ENCODE assay signal across 1 cellular context in genomic region chr6:36724514-36725385, GRCh38.
TF ChIP-seq lines count a peak whose summit lies in the region.

No MANE protein-coding gene starts in this region.

TF ChIP-seq in HepG2, 621 proteins besides CTCF, POLR2A, EP300 and RAD21 (continued from another document and continues in another):
- TF ChIP-seq ZKSCAN5 (CRISPR knock-in tag; IDR thresholded peaks at IDR 0.05) (no peak), MAFG (CRISPR knock-in tag; IDR thresholded peaks at IDR 0.05) (no peak), ZNF556 (CRISPR knock-in tag; IDR thresholded peaks at IDR 0.05; ENCODE audit: borderline replicate concordance) (no peak), ZNF501 (CRISPR knock-in tag; IDR thresholded peaks at IDR 0.05) (0 out of 2 replicates have a peak, but pooled peaks have one; percentile 40), TOE1 (CRISPR knock-in tag; IDR thresholded peaks at IDR 0.05) (no peak), ZNF580 (CRISPR knock-in tag; IDR thresholded peaks at IDR 0.05; ENCODE audit: borderline replicate concordance, low read depth) (no peak), HHEX (CRISPR knock-in tag; IDR thresholded peaks at IDR 0.05) (no peak), ZNF782 (CRISPR knock-in tag; IDR thresholded peaks at IDR 0.05; ENCODE audit: borderline replicate concordance) (no peak), PRPF4 (IDR thresholded peaks at IDR 0.05; ENCODE audit: low read depth, low read length, poor library complexity, severe bottlenecking) (no peak), SSRP1 (CRISPR knock-in tag; IDR thresholded peaks at IDR 0.05) (no peak), SRY (CRISPR knock-in tag; IDR thresholded peaks at IDR 0.05) (no peak), HMGXB3 (CRISPR knock-in tag; IDR thresholded peaks at IDR 0.05; ENCODE audit: borderline replicate concordance) (no peak), TFAP4 (IDR thresholded peaks at IDR 0.05; ENCODE audit: borderline replicate concordance, low read depth) (no peak), ZNF543 (CRISPR knock-in tag; IDR thresholded peaks at IDR 0.05) (no peak), ZNF816 (CRISPR knock-in tag; IDR thresholded peaks at IDR 0.05; ENCODE audit: borderline replicate concordance) (no peak), ZNF768 (CRISPR knock-in tag; IDR thresholded peaks at IDR 0.05) (no peak), PLRG1 (conservative IDR thresholded peaks at IDR 0.05) (no peak), MTF2 (CRISPR knock-in tag; IDR thresholded peaks at IDR 0.05; ENCODE audit: borderline replicate concordance) (0 out of 2 replicates have a peak, but pooled peaks have one; percentile 63), GPN1 (CRISPR knock-in tag; IDR thresholded peaks at IDR 0.05; ENCODE audit: borderline replicate concordance) (no peak), ZNF552 (CRISPR knock-in tag; IDR thresholded peaks at IDR 0.05; ENCODE audit: borderline replicate concordance) (no peak), MATR3 (CRISPR knock-in tag; IDR thresholded peaks at IDR 0.05) (no peak), HOXA5 (CRISPR knock-in tag; IDR thresholded peaks at IDR 0.05) (0 out of 2 replicates have a peak, but pooled peaks have one; percentile 5), DR1 (CRISPR knock-in tag; IDR thresholded peaks at IDR 0.05) (no peak), NFATC3 (CRISPR knock-in tag; IDR thresholded peaks at IDR 0.05) (no peak), ZNF629 (CRISPR knock-in tag; conservative IDR thresholded peaks at IDR 0.05) (peak; percentile 54; the same call in 1 of the 2 replicates), ZNF788 (CRISPR knock-in tag; IDR thresholded peaks at IDR 0.05; ENCODE audit: borderline replicate concordance) (no peak), NCOA5 (CRISPR knock-in tag; IDR thresholded peaks at IDR 0.05) (no peak), KDM3A (CRISPR knock-in tag; IDR thresholded peaks at IDR 0.05; ENCODE audit: low read depth) (no peak), ZBTB37 (CRISPR knock-in tag; IDR thresholded peaks at IDR 0.05) (no peak), ZNF644 (CRISPR knock-in tag; IDR thresholded peaks at IDR 0.05; ENCODE audit: low read depth) (no peak), ZNF460 (CRISPR knock-in tag; IDR thresholded peaks at IDR 0.05; ENCODE audit: borderline replicate concordance) (no peak), ETV5 (CRISPR knock-in tag; IDR thresholded peaks at IDR 0.05; ENCODE audit: borderline replicate concordance) (no peak; the same call in 1 of the 2 replicates), HNF1A (IDR thresholded peaks at IDR 0.05; ENCODE audit: low read depth) (no peak), HNF1A (CRISPR knock-in tag; IDR thresholded peaks at IDR 0.05; ENCODE audit: borderline replicate concordance) (no peak), PPARG (CRISPR knock-in tag; conservative IDR thresholded peaks at IDR 0.05) (no peak), ZNF484 (CRISPR knock-in tag; IDR thresholded peaks at IDR 0.05; ENCODE audit: borderline replicate concordance, low read depth) (no peak), ZNF337 (CRISPR knock-in tag; IDR thresholded peaks at IDR 0.05; ENCODE audit: borderline replicate concordance, low read depth) (no peak), ZNF724P (CRISPR knock-in tag; IDR thresholded peaks at IDR 0.05; ENCODE audit: borderline replicate concordance) (no peak), RORA (CRISPR knock-in tag; IDR thresholded peaks at IDR 0.05) (no peak), JUNB (CRISPR knock-in tag; IDR thresholded peaks at IDR 0.05; ENCODE audit: borderline replicate concordance) (no peak), BRCA1 (CRISPR knock-in tag; IDR thresholded peaks at IDR 0.05) (no peak), CHD4 (IDR thresholded peaks at IDR 0.05; ENCODE audit: borderline replicate concordance, low read length) (no peak), ZNF205 (CRISPR knock-in tag; IDR thresholded peaks at IDR 0.05) (no peak), CREM (IDR thresholded peaks at IDR 0.05) (no peak), CREM (CRISPR knock-in tag; IDR thresholded peaks at IDR 0.05) (no peak), KLF11 (CRISPR knock-in tag; IDR thresholded peaks at IDR 0.05) (no peak), HNF4G (IDR thresholded peaks at IDR 0.05; ENCODE audit: borderline replicate concordance, low read depth, low read length) (no peak), HNF4G (CRISPR knock-in tag; IDR thresholded peaks at IDR 0.05; ENCODE audit: borderline replicate concordance, low read depth) (no peak), JARID2 (CRISPR knock-in tag; IDR thresholded peaks at IDR 0.05; ENCODE audit: insufficient replicate concordance) (no peak), TCF7L2 (IDR thresholded peaks at IDR 0.05; ENCODE audit: low read depth, low read length) (no peak)
- TF ChIP-seq, protein P1, sequence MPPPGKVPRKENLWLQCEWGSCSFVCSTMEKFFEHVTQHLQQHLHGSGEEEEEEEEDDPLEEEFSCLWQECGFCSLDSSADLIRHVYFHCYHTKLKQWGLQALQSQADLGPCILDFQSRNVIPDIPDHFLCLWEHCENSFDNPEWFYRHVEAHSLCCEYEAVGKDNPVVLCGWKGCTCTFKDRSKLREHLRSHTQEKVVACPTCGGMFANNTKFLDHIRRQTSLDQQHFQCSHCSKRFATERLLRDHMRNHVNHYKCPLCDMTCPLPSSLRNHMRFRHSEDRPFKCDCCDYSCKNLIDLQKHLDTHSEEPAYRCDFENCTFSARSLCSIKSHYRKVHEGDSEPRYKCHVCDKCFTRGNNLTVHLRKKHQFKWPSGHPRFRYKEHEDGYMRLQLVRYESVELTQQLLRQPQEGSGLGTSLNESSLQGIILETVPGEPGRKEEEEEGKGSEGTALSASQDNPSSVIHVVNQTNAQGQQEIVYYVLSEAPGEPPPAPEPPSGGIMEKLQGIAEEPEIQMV (CRISPR knock-in tag; IDR thresholded peaks at IDR 0.05; ENCODE audit: low read depth): no peak
- TF ChIP-seq, protein P2, sequence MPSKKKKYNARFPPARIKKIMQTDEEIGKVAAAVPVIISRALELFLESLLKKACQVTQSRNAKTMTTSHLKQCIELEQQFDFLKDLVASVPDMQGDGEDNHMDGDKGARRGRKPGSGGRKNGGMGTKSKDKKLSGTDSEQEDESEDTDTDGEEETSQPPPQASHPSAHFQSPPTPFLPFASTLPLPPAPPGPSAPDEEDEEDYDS (CRISPR knock-in tag; IDR thresholded peaks at IDR 0.05): no peak
- TF ChIP-seq, protein P3, sequence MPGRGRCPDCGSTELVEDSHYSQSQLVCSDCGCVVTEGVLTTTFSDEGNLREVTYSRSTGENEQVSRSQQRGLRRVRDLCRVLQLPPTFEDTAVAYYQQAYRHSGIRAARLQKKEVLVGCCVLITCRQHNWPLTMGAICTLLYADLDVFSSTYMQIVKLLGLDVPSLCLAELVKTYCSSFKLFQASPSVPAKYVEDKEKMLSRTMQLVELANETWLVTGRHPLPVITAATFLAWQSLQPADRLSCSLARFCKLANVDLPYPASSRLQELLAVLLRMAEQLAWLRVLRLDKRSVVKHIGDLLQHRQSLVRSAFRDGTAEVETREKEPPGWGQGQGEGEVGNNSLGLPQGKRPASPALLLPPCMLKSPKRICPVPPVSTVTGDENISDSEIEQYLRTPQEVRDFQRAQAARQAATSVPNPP (CRISPR knock-in tag; IDR thresholded peaks at IDR 0.05): no peak
- TF ChIP-seq, protein P4, sequence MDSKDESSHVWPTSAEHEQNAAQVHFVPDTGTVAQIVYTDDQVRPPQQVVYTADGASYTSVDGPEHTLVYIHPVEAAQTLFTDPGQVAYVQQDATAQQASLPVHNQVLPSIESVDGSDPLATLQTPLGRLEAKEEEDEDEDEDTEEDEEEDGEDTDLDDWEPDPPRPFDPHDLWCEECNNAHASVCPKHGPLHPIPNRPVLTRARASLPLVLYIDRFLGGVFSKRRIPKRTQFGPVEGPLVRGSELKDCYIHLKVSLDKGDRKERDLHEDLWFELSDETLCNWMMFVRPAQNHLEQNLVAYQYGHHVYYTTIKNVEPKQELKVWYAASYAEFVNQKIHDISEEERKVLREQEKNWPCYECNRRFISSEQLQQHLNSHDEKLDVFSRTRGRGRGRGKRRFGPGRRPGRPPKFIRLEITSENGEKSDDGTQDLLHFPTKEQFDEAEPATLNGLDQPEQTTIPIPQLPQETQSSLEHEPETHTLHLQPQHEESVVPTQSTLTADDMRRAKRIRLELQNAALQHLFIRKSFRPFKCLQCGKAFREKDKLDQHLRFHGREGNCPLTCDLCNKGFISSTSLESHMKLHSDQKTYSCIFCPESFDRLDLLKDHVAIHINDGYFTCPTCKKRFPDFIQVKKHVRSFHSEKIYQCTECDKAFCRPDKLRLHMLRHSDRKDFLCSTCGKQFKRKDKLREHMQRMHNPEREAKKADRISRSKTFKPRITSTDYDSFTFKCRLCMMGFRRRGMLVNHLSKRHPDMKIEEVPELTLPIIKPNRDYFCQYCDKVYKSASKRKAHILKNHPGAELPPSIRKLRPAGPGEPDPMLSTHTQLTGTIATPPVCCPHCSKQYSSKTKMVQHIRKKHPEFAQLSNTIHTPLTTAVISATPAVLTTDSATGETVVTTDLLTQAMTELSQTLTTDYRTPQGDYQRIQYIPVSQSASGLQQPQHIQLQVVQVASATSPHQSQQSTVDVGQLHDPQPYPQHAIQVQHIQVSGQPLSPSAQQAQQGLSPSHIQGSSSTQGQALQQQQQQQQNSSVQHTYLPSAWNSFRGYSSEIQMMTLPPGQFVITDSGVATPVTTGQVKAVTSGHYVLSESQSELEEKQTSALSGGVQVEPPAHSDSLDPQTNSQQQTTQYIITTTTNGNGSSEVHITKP (CRISPR knock-in tag; IDR thresholded peaks at IDR 0.05; ENCODE audit: low read depth): no peak
